ENCODE assay signal across 8 cellular contexts in genomic region chr22:38681784-38682335, GRCh38. TPM values are rescaled to one million over a fixed set of nuclear protein-coding genes. Genes with fewer than 3 reads are reported as not detected.
DNase-seq lines count a peak whose midpoint lies in the region; ATAC-seq and TF ChIP-seq lines count a peak whose summit lies in the region.

Gene TOMM22, plus strand, starts transcription at chr22:38681957. Its CDS starts 22 bp downstream, at chr22:38681979.

- H3K4me1 ChIP-seq in adipocyte (ENCODE audit: control insufficient read depth, insufficient read depth, low read length): peaks cover 9% of the 10 kb centered on the region
- peaks cover 0 to 17% (median 8%) of the 10 kb centered on the region in 12 donors for H3K4me1 ChIP-seq in heart left ventricle
- peaks cover 7% of the 10 kb centered on the region for H3K4me1 ChIP-seq in upper lobe of right lung

- H3K36me3 ChIP-seq in adipocyte (ENCODE audit: control insufficient read depth, insufficient read depth, low read length, severe bottlenecking): peaks cover 37% of the 10 kb centered on the region
- peaks cover 3 to 38% (median 37%) of the 10 kb centered on the region in 9 donors for H3K36me3 ChIP-seq in heart left ventricle
- peaks cover 39% of the 10 kb centered on the region for H3K36me3 ChIP-seq in upper lobe of right lung

- H3K9ac ChIP-seq in adipocyte (ENCODE audit: low read length): peak within 1 kb of the TSS; percentile 97

- ATAC-seq in HG02642 (IDR thresholded peaks at IDR 0.05; ENCODE audit: poor library complexity, unreplicated experiment) (peak; percentile 97), heart left ventricle (peak; percentile 96 to 99 (median 99)), upper lobe of right lung (peak; percentile 100)

- intact Hi-C loops in heart left ventricle (cut with DNase I): loop anchor here in 4 of 10 donors (2.0 to 10.0 kb wide), 5 partner anchors 15 to 630 kb away; partner anchors contain the start of genes DDX17 (in 3 of the 4) and JOSD1 (in 1 of the 4)
- intact Hi-C loops in posterior vena cava (cut with DNase I): no loop called here
- intact Hi-C loops in upper lobe of right lung (cut with DNase I): no loop called here

- peak within 1 kb of the TSS; percentile 89 for H3K4me3 ChIP-seq in adipocyte (ENCODE audit: low read length)
- H3K4me3 ChIP-seq in heart left ventricle: peak within 1 kb of the TSS; percentile 72 to 100 (median 92)
- peak within 1 kb of the TSS; percentile 92 for H3K4me3 ChIP-seq in upper lobe of right lung

- H3K9me3 ChIP-seq in adipocyte (ENCODE audit: control insufficient read depth, low read length) (no peaks in the 10 kb centered on the region), heart left ventricle (no peaks in the 10 kb centered on the region), upper lobe of right lung (no peaks in the 10 kb centered on the region)

- WGBS in heart left ventricle, 4 donors: 0 to 1% (median 0%) methylated on average over 21 to 56 of the region's 56 CpGs

- peak in 1 of 2 donors; percentile 47 for TF ChIP-seq POLR2A in heart left ventricle (IDR thresholded peaks at IDR 0.05)

- peak; percentile 76 for TF ChIP-seq CTCF in GM12872 (IDR thresholded peaks at IDR 0.05; ENCODE audit: insufficient read depth, low read depth, low read length)
- peak; percentile 24 to 91 (median 64) for TF ChIP-seq CTCF in heart left ventricle (IDR thresholded peaks at IDR 0.05)
- TF ChIP-seq CTCF in upper lobe of right lung (IDR thresholded peaks at IDR 0.05): peak; percentile 73

- H3K27me3 ChIP-seq in adipocyte (replicated peaks; ENCODE audit: control insufficient read depth, insufficient read depth, low read length) (no peaks in the 10 kb centered on the region), heart left ventricle (no peaks in the 10 kb centered on the region), upper lobe of right lung (no peaks in the 10 kb centered on the region)

- H3K27ac ChIP-seq in heart left ventricle: peak within 1 kb of the TSS in 11 of 12 donors; percentile 53 to 88 (median 79)
- peak within 1 kb of the TSS; percentile 83 for H3K27ac ChIP-seq in upper lobe of right lung

- DNase-seq in NCI-H128 (lab: John Stamatoyannopoulos, UW; ENCODE audit: unreplicated experiment) (peak; percentile 64), T follicular helper cell (ENCODE audit: low read depth) (peak; percentile 71), adipocyte (ENCODE audit: low read depth) (peak; percentile 96), heart left ventricle (peak; percentile 88 to 94 (median 92)), posterior vena cava (ENCODE audit: low spot score) (peak; percentile 97), upper lobe of right lung (peak; percentile 95)

RNA-seq across cellular contexts. Expression of gene TOMM22, which starts in this region (rescaled TPM):
- total RNA-seq in heart left ventricle (10 to 100 TPM; 37.1 to 82.1 (median 71.6) TPM), posterior vena cava (10 to 100 TPM; 40.7 to 42.8 TPM), upper lobe of right lung (51.6 TPM)
- polyA plus RNA-seq in heart left ventricle: 10 to 100 TPM; 32.3 to 45.6 TPM

Comparison
In these comparisons a context has a peak if more than half of its experiments do, and no peak if none do; other contexts are left out.
1. Peak in every context shown above with its lines: DNase-seq, ATAC-seq, H3K4me3 ChIP-seq and H3K27ac ChIP-seq.